22 cellular contexts compared by ENCODE assay signal in genomic region chr6:139766796-139767195, GRCh38.
"Had no signal": no experiment of that assay in that cellular context is flagged by ENCODE, and none has a peak within 500 bp of the region (broad histone marks: within the 10 kb centered on the region; RNA-seq: fewer than 3 reads in every experiment).

No MANE protein-coding gene starts in this region.

- H3K4me3 ChIP-seq: ascending aorta, body of pancreas, K562 had no signal

- H3K27ac Mint-ChIP-seq: activated CD4-positive, alpha-beta memory T cell treated with anti-CD3 and anti-CD28 coated beads for 36 hours; activated CD4-positive, alpha-beta T cell treated with anti-CD3 and anti-CD28 coated beads, Interleukin-2, amount 10 ng/mL, durations not matched to agents 24 days and 14 days; WTC11 had no signal

- H3K9ac ChIP-seq: SK-N-SH had no signal

- DNase-seq: activated CD4-positive, alpha-beta memory T cell treated with anti-CD3 and anti-CD28 coated beads for 36 hours; activated CD4-positive, alpha-beta T cell treated with anti-CD3 and anti-CD28 coated beads for 1 hour; activated CD4-positive, alpha-beta T cell treated with anti-CD3 and anti-CD28 coated beads, Interleukin-2, amount 10 ng/mL, durations not matched to agents 24 days and 14 days; activated CD8-positive, alpha-beta memory T cell treated with anti-CD3 and anti-CD28 coated beads, Interleukin-2, amount 50 U/mL, for 4 hours; activated naive CD4-positive, alpha-beta T cell treated with anti-CD3 and anti-CD28 coated beads, Interleukin-2, amount 50 U/mL, for 16 hours; activated T-cell treated with anti-CD3 and anti-CD28 coated beads, Interleukin-2, amount 50 U/mL, for 72 hours; amniotic stem cell; body of pancreas; central memory CD4-positive, alpha-beta T cell; Karpas-422; MM.1S; NCI-H1105 treated with DMSO at 0.1 percent for 48 hours; NCI-H1436 treated with DMSO at 0.1 percent for 48 hours; NCI-H187; NCI-H2081; NCI-H510A treated with DMSO at 0.1 percent for 48 hours; RPMI8226; SK-N-SH had no signal

- H3K36me3 ChIP-seq: ascending aorta had no signal

- H3K27ac ChIP-seq: ascending aorta, body of pancreas had no signal

- H3K9me3 ChIP-seq: ascending aorta, body of pancreas, SK-N-SH had no signal

- H3K4me2 ChIP-seq: SK-N-SH had no signal

- H3K27me3 ChIP-seq: ascending aorta, body of pancreas had no signal

- H3K9me3 Mint-ChIP-seq: activated CD4-positive, alpha-beta memory T cell treated with anti-CD3 and anti-CD28 coated beads for 36 hours; activated CD4-positive, alpha-beta T cell treated with anti-CD3 and anti-CD28 coated beads, Interleukin-2, amount 10 ng/mL, durations not matched to agents 24 days and 14 days; activated T-cell treated with anti-CD3 and anti-CD28 coated beads, Interleukin-2, amount 50 U/mL, for 72 hours had no signal

- H3K27me3 Mint-ChIP-seq: activated CD4-positive, alpha-beta memory T cell treated with anti-CD3 and anti-CD28 coated beads for 36 hours had no signal

- H3K4me3 Mint-ChIP-seq: activated CD4-positive, alpha-beta memory T cell treated with anti-CD3 and anti-CD28 coated beads for 36 hours; activated CD4-positive, alpha-beta T cell treated with anti-CD3 and anti-CD28 coated beads, Interleukin-2, amount 10 ng/mL, durations not matched to agents 24 days and 14 days; activated T-cell treated with anti-CD3 and anti-CD28 coated beads, Interleukin-2, amount 50 U/mL, for 72 hours; WTC11 had no signal

- ATAC-seq: activated T-cell treated with anti-CD3 and anti-CD28 coated beads, Interleukin-2, amount 50 U/mL, for 72 hours; body of pancreas; Right ventricle myocardium inferior; WTC11 had no signal
